Comparison of ENCODE assay signal across 28 cellular contexts in the genomic region with DNA sequence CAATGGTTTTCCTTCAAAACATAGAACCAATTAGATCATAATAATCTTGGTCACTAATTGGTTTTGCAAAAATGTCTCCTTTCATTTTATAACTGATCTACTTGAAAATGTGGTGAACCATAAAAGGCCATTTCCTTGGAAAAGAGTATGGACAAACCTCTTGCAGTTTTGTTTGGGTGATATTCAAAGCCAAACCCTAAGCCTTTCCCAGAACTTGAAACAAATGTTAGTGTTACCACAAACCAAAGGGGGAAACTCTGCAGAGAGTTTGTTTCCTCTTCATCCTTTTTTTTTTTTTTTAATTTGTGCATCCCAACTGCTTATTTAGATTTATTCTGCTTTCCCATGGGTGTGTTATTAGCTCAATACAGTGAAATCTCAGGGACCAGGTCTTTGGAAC.
"Had no signal": no experiment of that assay in that cellular context is flagged by ENCODE, and none has a peak within 500 bp of the region (broad histone marks: within the 10 kb centered on the region; RNA-seq: fewer than 3 reads in every experiment).

No MANE protein-coding gene starts in this region.

- H3K36me3 Mint-ChIP-seq: neural progenitor cell had no signal

- H3K4me1 Mint-ChIP-seq: stimulated activated naive CD8-positive, alpha-beta T cell treated with anti-CD3 and anti-CD28 coated beads, Interleukin-15, amount 100 ng/mL, for 72 hours had no signal

- H3K27ac Mint-ChIP-seq: nephron; neural progenitor cell; stimulated activated naive CD8-positive, alpha-beta T cell treated with anti-CD3 and anti-CD28 coated beads, Interleukin-15, amount 100 ng/mL, for 72 hours had no signal

- H3K27me3 ChIP-seq: esophagus muscularis mucosa, heart right ventricle, left lung, neural progenitor cell, right atrium auricular region, thyroid gland, vagina had no signal

- H3K36me3 ChIP-seq: esophagus muscularis mucosa, heart right ventricle, left lung, neural progenitor cell, prostate gland, right atrium auricular region, thyroid gland, vagina had no signal

- H3K27me3 Mint-ChIP-seq: stimulated activated naive CD8-positive, alpha-beta T cell treated with anti-CD3 and anti-CD28 coated beads, Interleukin-15, amount 100 ng/mL, for 72 hours had no signal

- H3K27ac ChIP-seq: coronary artery, esophagus muscularis mucosa, left lung, neural progenitor cell, parathyroid adenoma, prostate gland, right atrium auricular region, thyroid gland, vagina had no signal

- H3K9ac ChIP-seq: neural progenitor cell, parathyroid adenoma had no signal

- H3K79me2 ChIP-seq: parathyroid adenoma had no signal

- H3K4me1 ChIP-seq: left lung, neural progenitor cell, parathyroid adenoma, prostate gland, vagina had no signal

- H3K4me3 Mint-ChIP-seq: nephron; neural progenitor cell; stimulated activated naive CD8-positive, alpha-beta T cell treated with anti-CD3 and anti-CD28 coated beads, Interleukin-15, amount 100 ng/mL, for 72 hours had no signal

- ATAC-seq: left lung; stimulated activated naive CD8-positive, alpha-beta T cell treated with anti-CD3 and anti-CD28 coated beads, Interleukin-15, amount 100 ng/mL, for 72 hours had no signal

- H2AFZ ChIP-seq: neural progenitor cell, parathyroid adenoma had no signal

- H3K4me3 ChIP-seq: coronary artery, esophagus muscularis mucosa, heart right ventricle, left lung, neural progenitor cell, prostate gland, right atrium auricular region, thyroid gland, vagina had no signal

- H3K9me3 ChIP-seq: esophagus muscularis mucosa, prostate gland, right atrium auricular region, thyroid gland, vagina had no signal

- H3K4me2 ChIP-seq: neural progenitor cell had no signal

- FAIRE-seq: endothelial cell of umbilical vein, islet of Langerhans, small intestine had no signal

- DNase-seq: dermis blood vessel endothelial cell; effector memory CD4-positive, alpha-beta T cell; foreskin melanocyte; glutamatergic neuron; heart right ventricle; hippocampal formation; left cardiac atrium; left lung; mesendoderm; midbrain; small intestine; stimulated activated CD4-positive, alpha-beta T cell treated with anti-CD3 and anti-CD28 coated beads, Interleukin-15, amount 100 ng/mL, for 24 hours; stimulated activated CD4-positive, alpha-beta T cell treated with anti-CD3 and anti-CD28 coated beads, Interleukin-4, amount 100 ng/mL, for 1 hour; stimulated activated CD8-positive, alpha-beta memory T cell treated with anti-CD3 and anti-CD28 coated beads, Interleukin-4, amount 100 ng/mL, for 48 hours; stimulated activated naive CD4-positive, alpha-beta T cell; stimulated activated naive CD8-positive, alpha-beta T cell treated with anti-CD3 and anti-CD28 coated beads, Interleukin-15, amount 100 ng/mL, for 72 hours; thyroid gland; trophoblast cell had no signal
